ENCODE assay signal across 26 cellular contexts in genomic region chr5:125834438-125835147, GRCh38.
"Had no signal": no experiment of that assay in that cellular context is flagged by ENCODE, and none has a peak within 500 bp of the region (broad histone marks: within the 10 kb centered on the region; RNA-seq: fewer than 3 reads in every experiment).

No MANE protein-coding gene starts in this region.

- H3K27me3 Mint-ChIP-seq: activated naive CD8-positive, alpha-beta T cell treated with anti-CD3 and anti-CD28 coated beads, Interleukin-2, amount 50 U/mL, for 24 hours; activated T-cell treated with anti-CD3 and anti-CD28 coated beads, Interleukin-2, amount 50 U/mL, for 24 hours; activated T-helper 17 cell treated with anti-CD3 and anti-CD28 coated beads, Interleukin-2, amount 50 U/mL, for 72 hours; dendritic cell treated with granulocyte-macrophage colony-stimulating factor and Interleukin-4, amounts not matched to agents 40 ng/mL and 50 ng/mL, for 4 days had no signal

- H3K4me3 Mint-ChIP-seq: activated naive CD8-positive, alpha-beta T cell treated with anti-CD3 and anti-CD28 coated beads, Interleukin-2, amount 50 U/mL, for 24 hours; activated T-cell treated with anti-CD3 and anti-CD28 coated beads, Interleukin-2, amount 50 U/mL, for 24 hours; activated T-helper 17 cell treated with anti-CD3 and anti-CD28 coated beads, Interleukin-2, amount 50 U/mL, for 72 hours; dendritic cell treated with granulocyte-macrophage colony-stimulating factor and Interleukin-4, amounts not matched to agents 40 ng/mL and 50 ng/mL, for 4 days; T-helper 1 cell treated with Interleukin-12 subunit alpha and Interleukin-12 subunit beta and Interleukin-4 antibody, amounts not matched to agents 30 μg/mL and 1 μg/mL, for 36 hours had no signal

- H3K9me3 ChIP-seq: breast epithelium, esophagus muscularis mucosa, mucosa of descending colon, spleen, thoracic aorta, upper lobe of right lung had no signal

- H3K4me3 ChIP-seq: left lung, lung, mucosa of descending colon, spleen, thoracic aorta had no signal

- DNase-seq: activated CD4-positive, alpha-beta T cell treated with anti-CD3 and anti-CD28 coated beads for 48 hours; activated CD4-positive, alpha-beta T cell treated with anti-CD3 and anti-CD28 coated beads, Interleukin-2, amount 50 U/mL, for 48 hours; activated CD8-positive, alpha-beta memory T cell treated with anti-CD3 and anti-CD28 coated beads, Interleukin-2, amount 50 U/mL, for 4 hours; activated gamma-delta T cell treated with Interleukin-2 at 50 U/mL for 16 hours; activated naive CD4-positive, alpha-beta T cell treated with anti-CD3 and anti-CD28 coated beads, Interleukin-2, amount 50 U/mL, for 16 hours; activated naive CD8-positive, alpha-beta T cell treated with anti-CD3 and anti-CD28 coated beads, Interleukin-2, amount 50 U/mL, for 24 hours; activated T-cell treated with anti-CD3 and anti-CD28 coated beads, Interleukin-2, amount 50 U/mL, for 24 hours; central memory CD4-positive, alpha-beta T cell; foreskin keratinocyte; heart right ventricle; left lung; mucosa of descending colon; spleen; stimulated activated naive CD4-positive, alpha-beta T cell; SW 1271; T-helper 9 cell; upper lobe of right lung had no signal

- H3K36me3 ChIP-seq: breast epithelium, esophagus muscularis mucosa, heart right ventricle, left lung, spleen, thoracic aorta, upper lobe of right lung had no signal

- H3K27ac ChIP-seq: breast epithelium, esophagus muscularis mucosa, foreskin keratinocyte, heart right ventricle, left lung, spleen, thoracic aorta, upper lobe of right lung, VCaP had no signal

- ATAC-seq: activated CD4-positive, CD25-positive, alpha-beta regulatory T cell treated with anti-CD3 and anti-CD28 coated beads, Interleukin-2, amount 50 U/mL, for 24 hours; activated naive CD8-positive, alpha-beta T cell treated with anti-CD3 and anti-CD28 coated beads, Interleukin-2, amount 50 U/mL, for 24 hours; activated T-helper 17 cell treated with anti-CD3 and anti-CD28 coated beads, Interleukin-2, amount 50 U/mL, for 72 hours; foreskin keratinocyte had no signal

- H3K4me1 Mint-ChIP-seq: activated naive CD8-positive, alpha-beta T cell treated with anti-CD3 and anti-CD28 coated beads, Interleukin-2, amount 50 U/mL, for 24 hours; activated T-helper 17 cell treated with anti-CD3 and anti-CD28 coated beads, Interleukin-2, amount 50 U/mL, for 72 hours had no signal

- H3K27me3 ChIP-seq: breast epithelium, esophagus muscularis mucosa, heart right ventricle, left lung, spleen, upper lobe of right lung had no signal

- H3K4me1 ChIP-seq: breast epithelium, foreskin keratinocyte, upper lobe of right lung had no signal

- H3K27ac Mint-ChIP-seq: activated naive CD8-positive, alpha-beta T cell treated with anti-CD3 and anti-CD28 coated beads, Interleukin-2, amount 50 U/mL, for 24 hours; activated T-cell treated with anti-CD3 and anti-CD28 coated beads, Interleukin-2, amount 50 U/mL, for 24 hours; activated T-helper 17 cell treated with anti-CD3 and anti-CD28 coated beads, Interleukin-2, amount 50 U/mL, for 72 hours; dendritic cell treated with granulocyte-macrophage colony-stimulating factor and Interleukin-4, amounts not matched to agents 40 ng/mL and 50 ng/mL, for 4 days; T-helper 1 cell treated with Interleukin-12 subunit alpha and Interleukin-12 subunit beta and Interleukin-4 antibody, amounts not matched to agents 30 μg/mL and 1 μg/mL, for 36 hours had no signal
